In genomic region chr10:79163663-79163970, GRCh38 we compare ENCODE assay signal across 20 cellular contexts.
"Had no signal": no experiment of that assay in that cellular context is flagged by ENCODE, and none has a peak within 500 bp of the region (broad histone marks: within the 10 kb centered on the region; RNA-seq: fewer than 3 reads in every experiment).

No MANE protein-coding gene starts in this region.

- H3K4me3 Mint-ChIP-seq: activated CD4-positive, alpha-beta memory T cell treated with anti-CD3 and anti-CD28 coated beads for 36 hours; activated CD8-positive, alpha-beta memory T cell treated with anti-CD3 and anti-CD28 coated beads, Interleukin-2, amount 10 ng/mL, durations not matched to agents 7 days and 5 days; activated naive CD4-positive, alpha-beta T cell treated with anti-CD3 and anti-CD28 coated beads, Interleukin-2, amount 50 U/mL, for 24 hours; activated T-cell treated with anti-CD3 and anti-CD28 coated beads, Interleukin-2, amount 50 U/mL, for 24 hours; mesothelial cell of epicardium; neural crest cell; stimulated activated effector memory CD8-positive, alpha-beta T cell treated with anti-CD3 and anti-CD28 coated beads, Interleukin-12 subunit alpha, Interleukin-12 subunit beta, amount 100 ng/mL, for 72 hours; T-helper 1 cell treated with Interleukin-12 subunit alpha and Interleukin-12 subunit beta and Interleukin-4 antibody, amounts not matched to agents 30 μg/mL and 1 μg/mL, for 36 hours had no signal

- H3K27me3 Mint-ChIP-seq: activated CD4-positive, alpha-beta memory T cell treated with anti-CD3 and anti-CD28 coated beads for 36 hours; activated CD8-positive, alpha-beta memory T cell treated with anti-CD3 and anti-CD28 coated beads, Interleukin-2, amount 10 ng/mL, durations not matched to agents 7 days and 5 days; activated naive CD4-positive, alpha-beta T cell treated with anti-CD3 and anti-CD28 coated beads, Interleukin-2, amount 50 U/mL, for 24 hours; activated T-cell treated with anti-CD3 and anti-CD28 coated beads, Interleukin-2, amount 50 U/mL, for 24 hours had no signal

- H3K27me3 ChIP-seq: body of pancreas, esophagus squamous epithelium, tibial artery, vagina had no signal

- H3K9me3 Mint-ChIP-seq: activated CD4-positive, alpha-beta memory T cell treated with anti-CD3 and anti-CD28 coated beads for 36 hours; activated naive CD4-positive, alpha-beta T cell treated with anti-CD3 and anti-CD28 coated beads, Interleukin-2, amount 50 U/mL, for 24 hours; activated T-cell treated with anti-CD3 and anti-CD28 coated beads, Interleukin-2, amount 50 U/mL, for 24 hours; mesothelial cell of epicardium; neural crest cell; stimulated activated effector memory CD8-positive, alpha-beta T cell treated with anti-CD3 and anti-CD28 coated beads, Interleukin-12 subunit alpha, Interleukin-12 subunit beta, amount 100 ng/mL, for 72 hours; T-helper 1 cell treated with Interleukin-12 subunit alpha and Interleukin-12 subunit beta and Interleukin-4 antibody, amounts not matched to agents 30 μg/mL and 1 μg/mL, for 36 hours had no signal

- H3K36me3 Mint-ChIP-seq: activated CD4-positive, alpha-beta memory T cell treated with anti-CD3 and anti-CD28 coated beads for 36 hours; activated CD8-positive, alpha-beta memory T cell treated with anti-CD3 and anti-CD28 coated beads, Interleukin-2, amount 10 ng/mL, durations not matched to agents 7 days and 5 days had no signal

- DNase-seq: activated CD4-positive, alpha-beta memory T cell treated with anti-CD3 and anti-CD28 coated beads for 36 hours; activated CD8-positive, alpha-beta memory T cell treated with anti-CD3 and anti-CD28 coated beads, Interleukin-2, amount 10 ng/mL, durations not matched to agents 7 days and 5 days; activated effector memory CD4-positive, alpha-beta T cell treated with Interleukin-2 at 50 U/mL for 16 hours; activated T-cell treated with anti-CD3 and anti-CD28 coated beads, Interleukin-2, amount 50 U/mL, for 24 hours; amniotic stem cell; body of pancreas; central memory CD4-positive, alpha-beta T cell; esophagus squamous epithelium; foreskin fibroblast; head of caudate nucleus; tibial artery had no signal

- ATAC-seq: activated CD8-positive, alpha-beta memory T cell treated with anti-CD3 and anti-CD28 coated beads, Interleukin-2, amount 10 ng/mL, durations not matched to agents 7 days and 5 days; stimulated activated effector memory CD8-positive, alpha-beta T cell treated with anti-CD3 and anti-CD28 coated beads, Interleukin-12 subunit alpha, Interleukin-12 subunit beta, amount 100 ng/mL, for 72 hours had no signal

- H3K9me3 ChIP-seq: body of pancreas, esophagus squamous epithelium, tibial artery, vagina had no signal

- H3K27ac ChIP-seq: coronary artery, tibial artery, WERI-Rb-1 had no signal

- H3K27ac Mint-ChIP-seq: activated CD4-positive, alpha-beta memory T cell treated with anti-CD3 and anti-CD28 coated beads for 36 hours; activated CD8-positive, alpha-beta memory T cell treated with anti-CD3 and anti-CD28 coated beads, Interleukin-2, amount 10 ng/mL, durations not matched to agents 7 days and 5 days; activated naive CD4-positive, alpha-beta T cell treated with anti-CD3 and anti-CD28 coated beads, Interleukin-2, amount 50 U/mL, for 24 hours; activated T-cell treated with anti-CD3 and anti-CD28 coated beads, Interleukin-2, amount 50 U/mL, for 24 hours; T-helper 1 cell treated with Interleukin-12 subunit alpha and Interleukin-12 subunit beta and Interleukin-4 antibody, amounts not matched to agents 30 μg/mL and 1 μg/mL, for 36 hours had no signal

- H3K4me3 ChIP-seq: body of pancreas, coronary artery, esophagus squamous epithelium, lung, tibial artery, vagina had no signal

- H3K4me1 Mint-ChIP-seq: activated CD8-positive, alpha-beta memory T cell treated with anti-CD3 and anti-CD28 coated beads, Interleukin-2, amount 10 ng/mL, durations not matched to agents 7 days and 5 days had no signal
